8 cellular contexts compared by ENCODE assay signal in genomic region chr13:41211062-41211461, GRCh38.
"Had no signal": no experiment of that assay in that cellular context is flagged by ENCODE, and none has a peak within 500 bp of the region (broad histone marks: within the 10 kb centered on the region; RNA-seq: fewer than 3 reads in every experiment).

No MANE protein-coding gene starts in this region.

- ATAC-seq: GM12878 had no signal

- DNase-seq: GDM1, GF-D8 had no signal

- FAIRE-seq: G401.6, GM12878, GM12891, GM12892, GM18507, GM19239 had no signal

- H3K4me3 ChIP-seq: GM12878 had no signal
